Comparison of ENCODE assay signal across 17 cellular contexts in genomic region chr6:113513086-113513485, GRCh38.
A peak's percentile ranks its signal among the peaks of the same experiment; 100 is the strongest.
DNase-seq lines count a peak whose midpoint lies in the region; ATAC-seq and TF ChIP-seq lines count a peak whose summit lies in the region.
"Had no signal": no experiment of that assay in that cellular context is flagged by ENCODE, and none has a peak within 500 bp of the region (broad histone marks: within the 10 kb centered on the region; RNA-seq: fewer than 3 reads in every experiment).

No MANE protein-coding gene starts in this region.

- H3K4me2 ChIP-seq in GM23338 = no peak overlapping the region
- H3K4me2 ChIP-seq: BLaER1 treated with 17β-estradiol and CSF1 and Interleukin-3, amounts not matched to agents 10 nM and 100 nM had no signal

- no peaks in the 10 kb centered on the region for H3K9me3 Mint-ChIP-seq in GM23338
- H3K9me3 Mint-ChIP-seq in nephron = no peaks in the 10 kb centered on the region
- H3K9me3 Mint-ChIP-seq: CD8-positive, alpha-beta T cell; IgD-negative memory B cell had no signal

- H3K4me3 ChIP-seq in GM23338 = no peak overlapping the region
- H3K4me3 ChIP-seq in SJCRH30 = no peak overlapping the region
- H3K4me3 ChIP-seq: BLaER1 treated with 17β-estradiol and CSF1 and Interleukin-3, amounts not matched to agents 10 nM and 100 nM had no signal

- H3K4me1 Mint-ChIP-seq in GM23338 = no peaks in the 10 kb centered on the region
- H3K4me1 Mint-ChIP-seq in nephron = peaks cover 10% of the 10 kb centered on the region

- H3K36me3 ChIP-seq in GM23338 (ENCODE audit: insufficient read depth) (no peaks in the 10 kb centered on the region), SJCRH30 (no peaks in the 10 kb centered on the region)
- H3K36me3 ChIP-seq: BLaER1 treated with 17β-estradiol and CSF1 and Interleukin-3, amounts not matched to agents 10 nM and 100 nM had no signal

- POLR2A ChIA-PET in HEK293T (lab: Yijun Ruan, JAX) = no interaction called here

- H2AFZ ChIP-seq in GM23338 = peak overlapping the region; percentile 63

- H3K27me3 ChIP-seq in GM23338 (ENCODE audit: insufficient read depth) = no peaks in the 10 kb centered on the region
- H3K27me3 ChIP-seq in SJCRH30 = no peaks in the 10 kb centered on the region
- H3K27me3 ChIP-seq: BLaER1 treated with 17β-estradiol and CSF1 and Interleukin-3, amounts not matched to agents 10 nM and 100 nM had no signal

- H4K20me1 ChIP-seq in GM23338 (replicated peaks; ENCODE audit: insufficient read depth) = no peaks in the 10 kb centered on the region
- H4K20me1 ChIP-seq: BLaER1 treated with 17β-estradiol and CSF1 and Interleukin-3, amounts not matched to agents 10 nM and 100 nM had no signal

- H3K27ac Mint-ChIP-seq in GM23338 (no peak overlapping the region), nephron (peak overlapping the region in 2 of 3 experiments; percentile 3 to 15)
- H3K27ac Mint-ChIP-seq: B cell; CD8-positive, alpha-beta T cell; IgD-negative memory B cell had no signal

- H3K9me2 ChIP-seq in GM23338 (ENCODE audit: insufficient read depth) = peaks cover 2% of the 10 kb centered on the region; the same call in 1 of the 2 replicates

- ATAC-seq in GM23338 (no peak), GM21825 (IDR thresholded peaks at IDR 0.05; ENCODE audit: unreplicated experiment) (no peak)
- ATAC-seq: CD8-positive, alpha-beta T cell; HCT116 had no signal

- CTCF ChIA-PET in HEK293T (lab: Yijun Ruan, JAX) = no interaction called here

- H3K36me3 Mint-ChIP-seq in GM23338 (ENCODE audit: low read depth) (no peaks in the 10 kb centered on the region), nephron (ENCODE audit: low read depth) (no peaks in the 10 kb centered on the region)
- H3K36me3 Mint-ChIP-seq: CD8-positive, alpha-beta T cell; IgD-negative memory B cell had no signal

- H3K27ac ChIP-seq in GM23338 (ENCODE audit: low read depth) (no peak overlapping the region), SJCRH30 (0 out of 2 replicates have a peak overlapping the region, but pooled peaks have one; percentile 8)
- H3K27ac ChIP-seq: BLaER1 treated with 17β-estradiol and CSF1 and Interleukin-3, amounts not matched to agents 10 nM and 100 nM had no signal

- peaks cover 6% of the 10 kb centered on the region for H3K27me3 Mint-ChIP-seq in GM23338 (ENCODE audit: insufficient read depth, low read depth, poor library complexity)
- H3K27me3 Mint-ChIP-seq in nephron (ENCODE audit: low read depth) = no peaks in the 10 kb centered on the region
- H3K27me3 Mint-ChIP-seq: B cell, IgD-negative memory B cell had no signal

- no peaks in the 10 kb centered on the region for H3K79me2 ChIP-seq in GM23338 (replicated peaks; ENCODE audit: insufficient read depth)

- TF ChIP-seq CTCF in GM23338 (conservative IDR thresholded peaks at IDR 0.05; ENCODE audit: low read depth in 2 of 2) (no peak), nephron (IDR thresholded peaks at IDR 0.05; ENCODE audit: unreplicated experiment in 3 of 3) (no peak)

- H3K4me3 Mint-ChIP-seq in GM23338 (no peak overlapping the region), nephron (no peak overlapping the region)
- H3K4me3 Mint-ChIP-seq: B cell; CD8-positive, alpha-beta T cell; IgD-negative memory B cell had no signal

- H3K4me1 ChIP-seq in GM23338 (ENCODE audit: insufficient read depth) (no peaks in the 10 kb centered on the region), SJCRH30 (peaks cover 9% of the 10 kb centered on the region; the same call in 1 of the 2 replicates)

- no peaks in the 10 kb centered on the region for H3F3A ChIP-seq in GM23338 (replicated peaks; ENCODE audit: low read depth)

- DNase-seq in GM23338 (ENCODE audit: low spot score) (no peak), SJCRH30 (peak in 1 of 2 experiments; percentile 22), HEK293T (ENCODE audit: extremely low spot score) (no peak), MV-4-11 (lab: John Stamatoyannopoulos, UW) (no peak), AG08395 (ENCODE audit: low spot score) (no peak)
- DNase-seq: 8988T; Calu3; CD8-positive, alpha-beta T cell; DMS79 treated with DMSO at 0.1 percent for 48 hours; GF-D8; KBM-7 had no signal

- 0 out of 2 replicates have a peak, but pooled peaks cover 3% of the 10 kb centered on the region for H3K9me3 ChIP-seq in SJCRH30 (replicated peaks)
- H3K9me3 ChIP-seq: BLaER1 treated with 17β-estradiol and CSF1 and Interleukin-3, amounts not matched to agents 10 nM and 100 nM had no signal

TF ChIP-seq in GM23338, 12 proteins besides CTCF, POLR2A, EP300 and RAD21:
- TF ChIP-seq JUNB (IDR thresholded peaks at IDR 0.05; ENCODE audit: unreplicated experiment) (no peak), ETS1 (IDR thresholded peaks at IDR 0.05) (no peak)

TF ChIP-seq in HEK293T, 16 proteins besides CTCF, POLR2A, EP300 and RAD21:
- TF ChIP-seq LEF1 (IDR thresholded peaks at IDR 0.05; ENCODE audit: borderline replicate concordance) = no peak
- TF ChIP-seq ZNF384 (IDR thresholded peaks at IDR 0.05) = no peak
- TF ChIP-seq HDGF (IDR thresholded peaks at IDR 0.05; ENCODE audit: borderline replicate concordance) = no peak
- TF ChIP-seq FOXM1 (IDR thresholded peaks at IDR 0.05; ENCODE audit: borderline replicate concordance) = no peak
- TF ChIP-seq ARNT (IDR thresholded peaks at IDR 0.05) = no peak
- TF ChIP-seq NFRKB (IDR thresholded peaks at IDR 0.05) = no peak
- TF ChIP-seq BHLHE40 (IDR thresholded peaks at IDR 0.05; ENCODE audit: borderline replicate concordance) = no peak
- no peak for TF ChIP-seq FOXK2 (IDR thresholded peaks at IDR 0.05)
- no peak for TF ChIP-seq CTBP1 (IDR thresholded peaks at IDR 0.05; ENCODE audit: borderline replicate concordance)
- TF ChIP-seq SUZ12 (IDR thresholded peaks at IDR 0.05) = no peak
